9 cellular contexts compared by ENCODE assay signal in genomic region chr15:55253580-55253979, GRCh38. TPM values are rescaled to one million over a fixed set of nuclear protein-coding genes. Genes with fewer than 3 reads are reported as not detected.
DNase-seq lines count a peak whose midpoint lies in the region; ATAC-seq and TF ChIP-seq lines count a peak whose summit lies in the region.
"Had no signal": no experiment of that assay in that cellular context is flagged by ENCODE, and none has a peak within 500 bp of the region (broad histone marks: within the 10 kb centered on the region; RNA-seq: fewer than 3 reads in every experiment).

No MANE protein-coding gene starts in this region.

- ATAC-seq in activated naive CD4-positive, alpha-beta T cell treated with anti-CD3 and anti-CD28 coated beads, Interleukin-2, amount 50 U/mL, for 72 hours: peak in 1 of 2 donors; percentile 52

- H3K79me2 ChIP-seq in hepatocyte: no peaks in the 10 kb centered on the region

- peaks cover 78% of the 10 kb centered on the region for H3K4me1 Mint-ChIP-seq in activated naive CD4-positive, alpha-beta T cell treated with anti-CD3 and anti-CD28 coated beads, Interleukin-2, amount 10 ng/mL, durations not matched to agents 7 days and 5 days
- peaks cover 71% of the 10 kb centered on the region for H3K4me1 Mint-ChIP-seq in activated naive CD8-positive, alpha-beta T cell treated with anti-CD3 and anti-CD28 coated beads for 36 hours

- H3K36me3 ChIP-seq in hepatocyte (replicated peaks; ENCODE audit: insufficient read depth, low read depth): no peaks in the 10 kb centered on the region
- no peaks in the 10 kb centered on the region for H3K36me3 ChIP-seq in vagina
- no peaks in the 10 kb centered on the region for H3K36me3 ChIP-seq in suprapubic skin

- intact Hi-C loops in vagina (cut with DNase I): no loop called here

- TF ChIP-seq POLR2A in vagina (IDR thresholded peaks at IDR 0.05) (no peak), suprapubic skin (IDR thresholded peaks at IDR 0.05) (no peak)

- no peak overlapping the region for H3K4me2 ChIP-seq in hepatocyte

- H3K9me2 ChIP-seq in hepatocyte (replicated peaks; ENCODE audit: insufficient read depth): no peaks in the 10 kb centered on the region

- peak overlapping the region; percentile 50 to 65 for H3K27ac Mint-ChIP-seq in activated naive CD4-positive, alpha-beta T cell treated with anti-CD3 and anti-CD28 coated beads, Interleukin-2, amount 50 U/mL, for 72 hours
- no peak overlapping the region for H3K27ac Mint-ChIP-seq in activated naive CD4-positive, alpha-beta T cell treated with anti-CD3 and anti-CD28 coated beads, Interleukin-2, amount 10 ng/mL, durations not matched to agents 7 days and 5 days
- peak overlapping the region; percentile 80 for H3K27ac Mint-ChIP-seq in activated naive CD8-positive, alpha-beta T cell treated with anti-CD3 and anti-CD28 coated beads for 36 hours

- H4K20me1 ChIP-seq in hepatocyte (ENCODE audit: insufficient read depth, poor library complexity, severe bottlenecking): no peaks in the 10 kb centered on the region

- no peaks in the 10 kb centered on the region for H3K27me3 Mint-ChIP-seq in activated naive CD4-positive, alpha-beta T cell treated with anti-CD3 and anti-CD28 coated beads, Interleukin-2, amount 10 ng/mL, durations not matched to agents 7 days and 5 days
- no peaks in the 10 kb centered on the region for H3K27me3 Mint-ChIP-seq in activated naive CD8-positive, alpha-beta T cell treated with anti-CD3 and anti-CD28 coated beads for 36 hours

- no peak overlapping the region for H2AFZ ChIP-seq in hepatocyte

- TF ChIP-seq CTCF in hepatocyte (IDR thresholded peaks at IDR 0.05; ENCODE audit: poor library complexity): no peak
- no peak for TF ChIP-seq CTCF in vagina (IDR thresholded peaks at IDR 0.05)
- TF ChIP-seq CTCF in suprapubic skin (IDR thresholded peaks at IDR 0.05): no peak

- H3K9me3 Mint-ChIP-seq in activated naive CD4-positive, alpha-beta T cell treated with anti-CD3 and anti-CD28 coated beads, Interleukin-2, amount 50 U/mL, for 72 hours: peaks cover 0 to 4% of the 10 kb centered on the region in 2 donors
- no peaks in the 10 kb centered on the region for H3K9me3 Mint-ChIP-seq in activated naive CD4-positive, alpha-beta T cell treated with anti-CD3 and anti-CD28 coated beads, Interleukin-2, amount 10 ng/mL, durations not matched to agents 7 days and 5 days
- H3K9me3 Mint-ChIP-seq in activated naive CD8-positive, alpha-beta T cell treated with anti-CD3 and anti-CD28 coated beads for 36 hours: peaks cover 4% of the 10 kb centered on the region

- no peak for TF ChIP-seq EP300 in suprapubic skin (IDR thresholded peaks at IDR 0.05)

- H3K4me3 ChIP-seq in hepatocyte: no peak overlapping the region
- H3K4me3 ChIP-seq in vagina: no peak overlapping the region
- H3K4me3 ChIP-seq in suprapubic skin: no peak overlapping the region

- H3K4me1 ChIP-seq in hepatocyte (ENCODE audit: insufficient read depth): peaks cover 11% of the 10 kb centered on the region
- peaks cover 75% of the 10 kb centered on the region for H3K4me1 ChIP-seq in vagina
- H3K4me1 ChIP-seq in suprapubic skin: peaks cover 18% of the 10 kb centered on the region

- CTCF ChIA-PET in activated naive CD4-positive, alpha-beta T cell treated with anti-CD3 and anti-CD28 coated beads, Interleukin-2, amount 10 ng/mL, durations not matched to agents 7 days and 5 days (lab: Charles Lee): no interaction called here

- H3K27ac ChIP-seq in hepatocyte: peak overlapping the region; percentile 36
- peak overlapping the region; percentile 77 for H3K27ac ChIP-seq in vagina
- H3K27ac ChIP-seq in suprapubic skin: no peak overlapping the region

- H3K4me3 Mint-ChIP-seq in activated naive CD4-positive, alpha-beta T cell treated with anti-CD3 and anti-CD28 coated beads, Interleukin-2, amount 10 ng/mL, durations not matched to agents 7 days and 5 days: no peak overlapping the region
- H3K4me3 Mint-ChIP-seq in activated naive CD8-positive, alpha-beta T cell treated with anti-CD3 and anti-CD28 coated beads for 36 hours: peak overlapping the region; percentile 37

- no peaks in the 10 kb centered on the region for H3K27me3 ChIP-seq in hepatocyte
- H3K27me3 ChIP-seq in vagina: no peaks in the 10 kb centered on the region
- no peaks in the 10 kb centered on the region for H3K27me3 ChIP-seq in suprapubic skin

- 59% methylated on average over 3 of the region's 3 CpGs for WGBS in hepatocyte (ENCODE audit: low lambda C conversion rate, missing lambda C conversion rate)
- WGBS in suprapubic skin: 67% methylated on average over 3 of the region's 3 CpGs

- no peak for DNase-seq in activated naive CD4-positive, alpha-beta T cell treated with anti-CD3 and anti-CD28 coated beads, Interleukin-2, amount 50 U/mL, for 72 hours (ENCODE audit: low spot score in 2 of 2)
- DNase-seq in activated naive CD4-positive, alpha-beta T cell treated with anti-CD3 and anti-CD28 coated beads, Interleukin-2, amount 10 ng/mL, durations not matched to agents 7 days and 5 days: no peak
- DNase-seq in activated naive CD8-positive, alpha-beta T cell treated with anti-CD3 and anti-CD28 coated beads for 36 hours: no peak
- DNase-seq in hepatocyte (ENCODE audit: low spot score): no peak
- no peak for DNase-seq in vagina (ENCODE audit: extremely low spot score in 2 of 2)
- DNase-seq in ecto neural progenitor cell (ENCODE audit: low spot score): no peak
- DNase-seq in NCI-H524 treated with DMSO at 0.1 percent for 48 hours (lab: John Stamatoyannopoulos, UW): no peak
- DNase-seq in suprapubic skin (ENCODE audit: low spot score in 2 of 2): no peak
- DNase-seq: activated CD4-positive, alpha-beta T cell treated with anti-CD3 and anti-CD28 coated beads, Interleukin-2, amount 50 U/mL, for 48 hours had no signal

- peaks cover 19 to 50% of the 10 kb centered on the region in 2 donors for H3K36me3 Mint-ChIP-seq in activated naive CD4-positive, alpha-beta T cell treated with anti-CD3 and anti-CD28 coated beads, Interleukin-2, amount 50 U/mL, for 72 hours
- peaks cover 38% of the 10 kb centered on the region for H3K36me3 Mint-ChIP-seq in activated naive CD4-positive, alpha-beta T cell treated with anti-CD3 and anti-CD28 coated beads, Interleukin-2, amount 10 ng/mL, durations not matched to agents 7 days and 5 days
- peaks cover 66% of the 10 kb centered on the region for H3K36me3 Mint-ChIP-seq in activated naive CD8-positive, alpha-beta T cell treated with anti-CD3 and anti-CD28 coated beads for 36 hours

- H3K9me3 ChIP-seq in hepatocyte (ENCODE audit: low read depth): no peaks in the 10 kb centered on the region
- no peaks in the 10 kb centered on the region for H3K9me3 ChIP-seq in vagina
- no peaks in the 10 kb centered on the region for H3K9me3 ChIP-seq in suprapubic skin

RNA-seq across cellular contexts. Expression of gene RAB27A, which starts 36.0 kb away (rescaled TPM):
- total RNA-seq in activated naive CD4-positive, alpha-beta T cell treated with anti-CD3 and anti-CD28 coated beads, Interleukin-2, amount 50 U/mL, for 72 hours: 100 to 1,000 TPM in 1 of 2 donors, 10 to 100 TPM in 1; 99.3 to 111 TPM
- total RNA-seq in activated naive CD8-positive, alpha-beta T cell treated with anti-CD3 and anti-CD28 coated beads for 36 hours: 10 to 100 TPM; 82.2 to 91.0 TPM
- total RNA-seq in hepatocyte (13.1 and 16.6 TPM in 2 replicates), vagina (29.5 TPM), suprapubic skin (10 to 100 TPM in 2 of 4 donors, 1 to 10 TPM in 2; 7.8 to 16.1 (median 9.2) TPM)
- polyA plus RNA-seq in hepatocyte: 10.5 and 15.9 TPM in 2 replicates

RNA-seq across cellular contexts. Expression of gene RSL24D1, which starts 56.8 kb away (rescaled TPM):
- 100 to 1,000 TPM; 133 to 137 TPM for total RNA-seq in activated naive CD4-positive, alpha-beta T cell treated with anti-CD3 and anti-CD28 coated beads, Interleukin-2, amount 50 U/mL, for 72 hours
- total RNA-seq in activated naive CD8-positive, alpha-beta T cell treated with anti-CD3 and anti-CD28 coated beads for 36 hours: 100 to 1,000 TPM; 179 to 181 TPM
- total RNA-seq in hepatocyte (88.7 and 96.7 TPM in 2 replicates), vagina (51.1 TPM), suprapubic skin (10 to 100 TPM; 52.1 to 56.9 (median 53.7) TPM)
- polyA plus RNA-seq in hepatocyte: 39.7 and 43.1 TPM in 2 replicates
